In the genomic region with DNA sequence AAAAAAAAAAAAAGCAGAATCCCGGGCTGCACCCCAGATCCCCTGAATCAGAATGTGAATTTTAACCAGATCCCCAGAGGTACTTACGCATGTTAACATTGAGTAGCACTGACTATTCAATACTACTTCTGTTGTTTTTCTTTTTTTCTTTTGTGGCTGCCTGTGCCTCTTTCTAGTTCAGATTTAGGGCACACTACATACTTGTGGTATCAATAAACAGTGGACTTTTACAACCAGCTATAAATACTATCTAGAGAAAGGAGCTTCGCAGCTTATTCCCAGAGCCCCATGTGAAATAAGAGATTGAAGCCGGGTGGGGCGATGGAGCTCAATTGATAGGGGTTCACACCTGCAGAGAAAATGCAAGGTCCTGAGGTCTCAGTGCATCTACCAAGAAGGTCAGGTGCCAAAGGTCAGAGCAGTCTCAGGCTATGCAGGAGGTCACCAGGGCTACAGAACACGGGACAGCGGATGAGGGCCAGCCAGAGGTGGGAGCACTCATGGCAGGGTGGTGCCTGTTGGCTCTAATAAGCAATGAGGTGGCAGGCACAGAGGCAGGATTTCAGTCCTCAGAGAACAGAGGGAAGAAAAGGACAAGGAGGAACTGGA, we compare ENCODE assay signal across 19 cellular contexts. TPM values are rescaled to one million over a fixed set of nuclear protein-coding genes. Genes with fewer than 3 reads are reported as not detected.
DNase-seq lines count a peak whose midpoint lies in the region; ATAC-seq, FAIRE-seq and TF ChIP-seq lines count a peak whose summit lies in the region.
"Had no signal": no experiment of that assay in that cellular context is flagged by ENCODE, and none has a peak within 500 bp of the region (broad histone marks: within the 10 kb centered on the region; RNA-seq: fewer than 3 reads in every experiment).

No MANE protein-coding gene starts in this region.

- no peak for TF ChIP-seq POLR2A in A549 (IDR thresholded peaks at IDR 0.05; ENCODE audit: low read length)

- H3K4me3 Mint-ChIP-seq in endodermal cell (no peak overlapping the region), osteocyte (ENCODE audit: unreplicated experiment) (no peak overlapping the region)
- H3K4me3 Mint-ChIP-seq: activated T-helper 17 cell treated with anti-CD3 and anti-CD28 coated beads, Interleukin-2, amount 50 U/mL, for 72 hours; CD4-positive, alpha-beta memory T cell; T-helper 1 cell treated with Interleukin-12 subunit alpha and Interleukin-12 subunit beta and Interleukin-4 antibody, amounts not matched to agents 30 μg/mL and 1 μg/mL, for 36 hours had no signal

- no peak for TF ChIP-seq CTCF in A549 (IDR thresholded peaks at IDR 0.05)
- no peak for TF ChIP-seq CTCF in endodermal cell (conservative IDR thresholded peaks at IDR 0.05)
- TF ChIP-seq CTCF in osteocyte (IDR thresholded peaks at IDR 0.05) = no peak

- H3K27me3 Mint-ChIP-seq in endodermal cell (ENCODE audit: insufficient read depth) = peaks cover 12% of the 10 kb centered on the region
- H3K27me3 Mint-ChIP-seq in osteocyte (ENCODE audit: unreplicated experiment) = no peaks in the 10 kb centered on the region
- H3K27me3 Mint-ChIP-seq: activated T-helper 17 cell treated with anti-CD3 and anti-CD28 coated beads, Interleukin-2, amount 50 U/mL, for 72 hours had no signal

- H3K27me3 ChIP-seq in MG63 = no peaks in the 10 kb centered on the region
- no peaks in the 10 kb centered on the region for H3K27me3 ChIP-seq in endodermal cell (ENCODE audit: control insufficient read depth, insufficient read depth, low read length, poor library complexity, severe bottlenecking)
- H3K27me3 ChIP-seq in SJCRH30 = no peaks in the 10 kb centered on the region

- 78% methylated on average over 7 of the region's 7 CpGs for WGBS in A549 (ENCODE audit: missing lambda C conversion rate)
- 95 to 98% methylated on average over 5 to 7 of the region's 7 CpGs for WGBS in endodermal cell (ENCODE audit: insufficient coverage in 1 of 2, insufficient read length in 1 of 2), 2 experiments

- H3K9me3 Mint-ChIP-seq in endodermal cell (no peaks in the 10 kb centered on the region), osteocyte (ENCODE audit: unreplicated experiment) (no peaks in the 10 kb centered on the region)
- H3K9me3 Mint-ChIP-seq: activated T-helper 17 cell treated with anti-CD3 and anti-CD28 coated beads, Interleukin-2, amount 50 U/mL, for 72 hours; CD4-positive, alpha-beta memory T cell; T-helper 1 cell treated with Interleukin-12 subunit alpha and Interleukin-12 subunit beta and Interleukin-4 antibody, amounts not matched to agents 30 μg/mL and 1 μg/mL, for 36 hours had no signal

- FAIRE-seq in A549 (lab: Jason Lieb, UNC) (no peak), urothelium cell line (lab: Jason Lieb, UNC) (no peak)
- FAIRE-seq: islet of Langerhans had no signal

- H3K27ac ChIP-seq in A549 (peak overlapping the region; percentile 92 to 98), endodermal cell (ENCODE audit: low read depth, low read length) (no peak overlapping the region), SJCRH30 (no peak overlapping the region)
- H3K27ac ChIP-seq: heart right ventricle had no signal

- no peak for DNase-seq in A549 (ENCODE audit: low read depth in 1 of 2, low spot score in 1 of 2)
- peak; percentile 19 for DNase-seq in MG63
- DNase-seq in endodermal cell = peak; percentile 22
- DNase-seq in posterior vena cava (ENCODE audit: low spot score) = peak; percentile 36
- DNase-seq in urothelium cell line (ENCODE audit: low spot score) = no peak
- DNase-seq in osteocyte (ENCODE audit: extremely low spot score, unreplicated experiment) = no peak
- no peak for DNase-seq in NCI-H82 (lab: John Stamatoyannopoulos, UW)
- no peak for DNase-seq in SJCRH30
- DNase-seq: activated CD4-positive, CD25-positive, alpha-beta regulatory T cell; caudate nucleus; CD4-positive, alpha-beta memory T cell; DND-41; effector CD4-positive, alpha-beta T cell; heart right ventricle; NCI-H226; NK-92 treated with Interleukin-12 subunit alpha and Interleukin-12 subunit beta, amount 100 ng/mL, for 24 hours had no signal

- CTCF ChIA-PET in A549 (lab: Yijun Ruan, JAX) = interaction anchor here (1.1 to 22.9 kb wide), 6 partner anchors 8 to 99 kb away, joined by 3 to 256 read pairs (median 13); a partner anchor contains a TSS

- H3K4me2 ChIP-seq in A549 = peak overlapping the region; percentile 90

- H3K4me1 Mint-ChIP-seq in endodermal cell = peaks cover 14% of the 10 kb centered on the region
- peaks cover 12% of the 10 kb centered on the region for H3K4me1 Mint-ChIP-seq in osteocyte (ENCODE audit: unreplicated experiment)
- H3K4me1 Mint-ChIP-seq: activated T-helper 17 cell treated with anti-CD3 and anti-CD28 coated beads, Interleukin-2, amount 50 U/mL, for 72 hours; CD4-positive, alpha-beta memory T cell had no signal

- no peaks in the 10 kb centered on the region for H3K9me3 ChIP-seq in A549
- no peaks in the 10 kb centered on the region for H3K9me3 ChIP-seq in MG63
- H3K9me3 ChIP-seq in endodermal cell (ENCODE audit: control insufficient read depth, low read length) = no peaks in the 10 kb centered on the region
- no peaks in the 10 kb centered on the region for H3K9me3 ChIP-seq in SJCRH30 (replicated peaks)
- H3K9me3 ChIP-seq: heart right ventricle had no signal

- H3K27ac Mint-ChIP-seq in endodermal cell (no peak overlapping the region), osteocyte (ENCODE audit: unreplicated experiment) (no peak overlapping the region)
- H3K27ac Mint-ChIP-seq: activated T-helper 17 cell treated with anti-CD3 and anti-CD28 coated beads, Interleukin-2, amount 50 U/mL, for 72 hours; CD4-positive, alpha-beta memory T cell; T-helper 1 cell treated with Interleukin-12 subunit alpha and Interleukin-12 subunit beta and Interleukin-4 antibody, amounts not matched to agents 30 μg/mL and 1 μg/mL, for 36 hours had no signal

- no peak for TF ChIP-seq RAD21 in A549 (conservative IDR thresholded peaks at IDR 0.05 in 1 of 2, IDR thresholded peaks at IDR 0.05 in 1 of 2)

- H3K36me3 ChIP-seq in MG63 (peaks cover 2% of the 10 kb centered on the region; the same call in 1 of the 2 replicates), endodermal cell (ENCODE audit: control insufficient read depth, insufficient read depth, low read length) (no peaks in the 10 kb centered on the region), SJCRH30 (no peaks in the 10 kb centered on the region)
- H3K36me3 ChIP-seq: heart right ventricle had no signal

- POLR2A ChIA-PET in A549 (lab: Yijun Ruan, JAX) = no interaction called here

- H3K36me3 Mint-ChIP-seq in endodermal cell (ENCODE audit: low read depth) (no peaks in the 10 kb centered on the region), osteocyte (ENCODE audit: unreplicated experiment) (no peaks in the 10 kb centered on the region)
- H3K36me3 Mint-ChIP-seq: CD4-positive, alpha-beta memory T cell had no signal

- peaks cover 90% of the 10 kb centered on the region for H3K4me1 ChIP-seq in A549
- peaks cover 12% of the 10 kb centered on the region for H3K4me1 ChIP-seq in endodermal cell (ENCODE audit: control insufficient read depth, insufficient read depth, low read length)
- peaks cover 7% of the 10 kb centered on the region; the same call in 1 of the 2 replicates for H3K4me1 ChIP-seq in SJCRH30

- TF ChIP-seq EP300 in A549 (IDR thresholded peaks at IDR 0.05) = no peak

- no peak for ATAC-seq in A549
- ATAC-seq: activated T-helper 17 cell treated with anti-CD3 and anti-CD28 coated beads, Interleukin-2, amount 50 U/mL, for 72 hours; heart right ventricle had no signal

- no peak overlapping the region for H3K9ac ChIP-seq in endodermal cell (ENCODE audit: extremely low read depth, low read length, poor library complexity, severe bottlenecking)

- H3K4me3 ChIP-seq in A549 (no peak overlapping the region), MG63 (no peak overlapping the region), endodermal cell (ENCODE audit: low read length) (no peak overlapping the region), SJCRH30 (no peak overlapping the region)
- H3K4me3 ChIP-seq: heart right ventricle had no signal

- intact Hi-C loops in posterior vena cava (cut with DNase I) = no loop called here

TF ChIP-seq in A549, 52 proteins besides CTCF, POLR2A, EP300 and RAD21:
- TF ChIP-seq MYC (IDR thresholded peaks at IDR 0.05; ENCODE audit: borderline replicate concordance, low read length) (no peak), HOXB5 (CRISPR knock-in tag; IDR thresholded peaks at IDR 0.05) (0 out of 2 replicates have a peak, but pooled peaks have one; percentile 54)
TF ChIP-seq in A549: peak in this region for 1.

RNA-seq across cellular contexts. Expression of a gene that starts 22.3 kb away (rescaled TPM):
- polyA plus RNA-seq in A549 (2011; rRNA removed) (75.0 and 98.1 TPM in 2 replicates), A549 (2017; fragmentation: RNase III; extraction: RNeasy Plus Mini Kit Qiagen cat#74134 plus additional on column Dnase treatment) (88.5 to 113 TPM (median 92.2 TPM) in 3 replicates)
- 52.9 and 53.5 TPM in 2 replicates for polyA plus RNA-seq in A549 (2012; cell fraction: cytosol; rRNA removed)
- polyA plus RNA-seq in A549 (2012; cell fraction: nucleus; rRNA removed) = 45.0 and 53.1 TPM in 2 replicates
- 107 and 125 TPM in 2 replicates for polyA minus RNA-seq in A549 (2011; rRNA and poly(A)+ RNA removed)
- 15.9 and 38.3 TPM in 2 replicates for total RNA-seq in MG63 (2014; rRNA removed; shearing (Covaris generic); ENCODE audit: low replicate concordance)
- total RNA-seq in endodermal cell (10 to 100 TPM; 18.4 to 20.3 TPM), posterior vena cava (under 1 TPM; 0.33 to 0.97 TPM), osteocyte (2.2 and 3.6 TPM in 2 replicates)
- polyA plus RNA-seq in endodermal cell (2013, experiment 1 of 2) = 27.5 TPM
- 22.0 TPM for polyA plus RNA-seq in endodermal cell (2013, experiment 2 of 2)
- total RNA-seq in SJCRH30 (2014; rRNA removed; shearing (Covaris generic)) = not detected in 2 replicates

Comparison
In these comparisons a context has a peak if more than half of its experiments do, and no peak if none do; other contexts are left out.
1. DNase-seq: peak in MG63 (single experiment), endodermal cell (single experiment) and posterior vena cava (single experiment); none in A549 (0 of 2), urothelium cell line (single experiment), osteocyte (single experiment), NCI-H82 (single experiment) and SJCRH30 (0 of 2).
2. H3K27ac ChIP-seq: peak in A549 (2 of 2); none in endodermal cell (single experiment) and SJCRH30 (single experiment).